In genomic region chr14:24194873-24195185, GRCh38 we compare ENCODE assay signal across 8 cellular contexts. TPM values are rescaled to one million over a fixed set of nuclear protein-coding genes. Genes with fewer than 3 reads are reported as not detected.
DNase-seq lines count a peak whose midpoint lies in the region; ATAC-seq and TF ChIP-seq lines count a peak whose summit lies in the region.

No MANE protein-coding gene starts in this region.

- H3K36me3 Mint-ChIP-seq in activated CD8-positive, alpha-beta T cell treated with anti-CD3 and anti-CD28 coated beads for 36 hours (ENCODE audit: low read depth), result peaks cover 49% of the 10 kb centered on the region

- DNase-seq in H7, result no peak
- no peak for DNase-seq in activated CD8-positive, alpha-beta T cell treated with anti-CD3 and anti-CD28 coated beads for 36 hours
- no peak for DNase-seq in right atrium auricular region (ENCODE audit: low spot score)
- DNase-seq in cerebellar cortex (ENCODE audit: low spot score), result no peak

- H3K4me1 ChIP-seq in right atrium auricular region (peaks cover 0 to 38% of the 10 kb centered on the region in 2 donors), skeletal muscle satellite cell (ENCODE audit: control insufficient read depth, insufficient read depth, low read length) (peaks cover 16% of the 10 kb centered on the region)

- peak overlapping the region; percentile 99 for H3K9ac ChIP-seq in skeletal muscle satellite cell (ENCODE audit: low read depth, low read length)

- H3K9me3 ChIP-seq in right atrium auricular region (no peaks in the 10 kb centered on the region), skeletal muscle satellite cell (replicated peaks; ENCODE audit: low read length) (no peaks in the 10 kb centered on the region)

- intact Hi-C loops in activated CD8-positive, alpha-beta T cell treated with anti-CD3 and anti-CD28 coated beads for 36 hours (cut with micrococcal nuclease), result no loop called here

- H3K4me2 ChIP-seq in skeletal muscle satellite cell (ENCODE audit: low read length), result peak overlapping the region; percentile 95

- H3K9me3 Mint-ChIP-seq in activated CD8-positive, alpha-beta T cell treated with anti-CD3 and anti-CD28 coated beads for 36 hours, result peaks cover 4% of the 10 kb centered on the region

- H3K36me3 ChIP-seq in H7 (replicated peaks; ENCODE audit: control insufficient read depth, insufficient read depth, low read length), result peaks cover 1% of the 10 kb centered on the region; the same call in 1 of the 2 replicates
- peaks cover 15% of the 10 kb centered on the region for H3K36me3 ChIP-seq in right atrium auricular region
- peaks cover 18% of the 10 kb centered on the region for H3K36me3 ChIP-seq in skeletal muscle satellite cell (ENCODE audit: insufficient read depth, low read length)

- CTCF ChIA-PET in activated CD8-positive, alpha-beta T cell treated with anti-CD3 and anti-CD28 coated beads for 36 hours (lab: Charles Lee), result interaction anchor here (1.0 to 3.8 kb wide), 6 partner anchors 9 to 113 kb away, joined by 3 to 15 read pairs (median 9); partner anchors contain the start of genes CIDEB, DHRS1, IRF9 and NOP9

- no peaks in the 10 kb centered on the region for H3K27me3 Mint-ChIP-seq in activated CD8-positive, alpha-beta T cell treated with anti-CD3 and anti-CD28 coated beads for 36 hours

- peak overlapping the region; percentile 95 for H3K4me3 Mint-ChIP-seq in activated CD8-positive, alpha-beta T cell treated with anti-CD3 and anti-CD28 coated beads for 36 hours

- H3K27ac ChIP-seq in right atrium auricular region, result peak overlapping the region; percentile 95 to 96

- H3K4me3 ChIP-seq in H7 (ENCODE audit: insufficient read depth, low read depth, low read length) (peak overlapping the region; percentile 88), right atrium auricular region (peak overlapping the region; percentile 88 to 89), skeletal muscle satellite cell (ENCODE audit: low read length) (peak overlapping the region; percentile 94)

- POLR2A ChIA-PET in activated CD8-positive, alpha-beta T cell treated with anti-CD3 and anti-CD28 coated beads for 36 hours (lab: Charles Lee), result interaction anchor here (0.9 to 4.1 kb wide), 20 partner anchors 9 to 235 kb away, joined by 3 to 58 read pairs (median 6); partner anchors contain the start of genes CBLN3, CHMP4A, DHRS1 and EMC9

- no peak for TF ChIP-seq CTCF in activated CD8-positive, alpha-beta T cell treated with anti-CD3 and anti-CD28 coated beads for 36 hours (IDR thresholded peaks at IDR 0.05)
- TF ChIP-seq CTCF in right atrium auricular region (IDR thresholded peaks at IDR 0.05), result no peak

- peak overlapping the region; percentile 98 for H3K27ac Mint-ChIP-seq in activated CD8-positive, alpha-beta T cell treated with anti-CD3 and anti-CD28 coated beads for 36 hours

- H3K27me3 ChIP-seq in H7 (ENCODE audit: control insufficient read depth, insufficient read depth, low read length), result no peaks in the 10 kb centered on the region
- no peaks in the 10 kb centered on the region for H3K27me3 ChIP-seq in right atrium auricular region
- H3K27me3 ChIP-seq in skeletal muscle satellite cell (ENCODE audit: control insufficient read depth, insufficient read depth, low read length), result no peaks in the 10 kb centered on the region

- no peak for ATAC-seq in activated CD8-positive, alpha-beta T cell treated with anti-CD3 and anti-CD28 coated beads for 36 hours
- no peak for ATAC-seq in GM18520 (IDR thresholded peaks at IDR 0.05; ENCODE audit: unreplicated experiment)
- no peak for ATAC-seq in HG02798 (IDR thresholded peaks at IDR 0.05; ENCODE audit: poor library complexity, unreplicated experiment)
- no peak for ATAC-seq in HG02623 (IDR thresholded peaks at IDR 0.05; ENCODE audit: unreplicated experiment)

- H3K4me1 Mint-ChIP-seq in activated CD8-positive, alpha-beta T cell treated with anti-CD3 and anti-CD28 coated beads for 36 hours (ENCODE audit: low read depth), result peaks cover 51% of the 10 kb centered on the region

RNA-seq across cellular contexts. Expression of gene TM9SF1, which starts 0.4 kb away (rescaled TPM):
- total RNA-seq in H7 (2014; rRNA removed; shearing (Covaris generic)), result 27.4 and 35.2 TPM in 2 replicates
- 10 to 100 TPM; 16.3 to 18.0 TPM for total RNA-seq in activated CD8-positive, alpha-beta T cell treated with anti-CD3 and anti-CD28 coated beads for 36 hours
- 10 to 100 TPM; 23.5 to 42.7 TPM for total RNA-seq in right atrium auricular region
- total RNA-seq in skeletal muscle satellite cell (2012; rRNA removed), result 57.5 and 58.1 TPM in 2 replicates

RNA-seq across cellular contexts. Expression of gene IPO4, which starts 6.2 kb away (rescaled TPM):
- total RNA-seq in H7 (2014; rRNA removed; shearing (Covaris generic)), result 139 and 149 TPM in 2 replicates
- 100 to 1,000 TPM in 1 of 2 experiments, 10 to 100 TPM in 1; 98.4 to 102 TPM for total RNA-seq in activated CD8-positive, alpha-beta T cell treated with anti-CD3 and anti-CD28 coated beads for 36 hours
- 10 to 100 TPM; 12.1 to 15.7 TPM for total RNA-seq in right atrium auricular region
- total RNA-seq in skeletal muscle satellite cell (2012; rRNA removed), result 82.4 and 107 TPM in 2 replicates

RNA-seq across cellular contexts. Expression of gene TSSK4, which starts 10.7 kb away (rescaled TPM):
- total RNA-seq in H7 (2014; rRNA removed; shearing (Covaris generic)), result not detected in 2 replicates
- total RNA-seq in activated CD8-positive, alpha-beta T cell treated with anti-CD3 and anti-CD28 coated beads for 36 hours, result under 1 TPM in 1 of 2 experiments, not detected in 1; 0.18 TPM
- not detected for total RNA-seq in right atrium auricular region
- 0.22 TPM in 1 of 2 replicates, not detected in the other for total RNA-seq in skeletal muscle satellite cell (2012; rRNA removed)

RNA-seq across cellular contexts. Expression of gene CHMP4A, which starts 18.5 kb away (rescaled TPM):
- total RNA-seq in H7 (2014; rRNA removed; shearing (Covaris generic)), result 17.6 and 20.8 TPM in 2 replicates
- 10 to 100 TPM; 55.6 to 61.8 TPM for total RNA-seq in activated CD8-positive, alpha-beta T cell treated with anti-CD3 and anti-CD28 coated beads for 36 hours
- 10 to 100 TPM; 31.6 to 63.0 TPM for total RNA-seq in right atrium auricular region
- total RNA-seq in skeletal muscle satellite cell (2012; rRNA removed), result 24.8 and 26.6 TPM in 2 replicates

RNA-seq across cellular contexts. Expression of gene MDP1, which starts 21.0 kb away (rescaled TPM):
- total RNA-seq in H7 (2014; rRNA removed; shearing (Covaris generic)), result 18.6 and 23.6 TPM in 2 replicates
- 10 to 100 TPM; 11.2 to 11.3 TPM for total RNA-seq in activated CD8-positive, alpha-beta T cell treated with anti-CD3 and anti-CD28 coated beads for 36 hours
- total RNA-seq in right atrium auricular region, result 10 to 100 TPM; 15.5 to 19.7 TPM
- 11.2 and 12.9 TPM in 2 replicates for total RNA-seq in skeletal muscle satellite cell (2012; rRNA removed)
